22 cellular contexts compared by ENCODE assay signal in the genomic region with DNA sequence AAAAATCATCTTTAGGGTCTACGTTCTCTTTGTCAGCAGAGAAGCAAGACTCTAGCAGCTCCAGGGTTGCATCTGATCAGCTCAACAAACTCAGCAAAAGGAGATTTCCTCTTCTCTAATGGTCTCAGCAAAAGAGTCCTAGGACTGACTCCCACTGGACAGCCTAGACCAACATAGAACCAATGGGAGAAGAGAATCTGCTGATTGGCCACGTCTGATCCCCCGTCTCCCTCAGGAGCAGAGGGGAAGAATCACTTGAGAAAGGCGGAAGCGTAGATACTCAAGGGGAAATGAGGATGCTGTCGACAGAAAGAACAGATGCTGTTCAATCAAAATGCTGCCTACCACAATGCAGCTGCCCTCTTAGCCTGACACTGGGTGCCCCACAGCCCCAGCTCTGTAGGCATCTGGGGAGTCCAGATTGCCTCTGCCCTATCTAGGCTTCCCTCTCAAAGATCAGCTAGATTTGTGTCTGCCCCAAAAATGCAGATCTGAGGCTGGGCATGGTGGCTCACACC. TPM values are rescaled to one million over a fixed set of nuclear protein-coding genes. Genes with fewer than 3 reads are reported as not detected.
"Had no signal": no experiment of that assay in that cellular context is flagged by ENCODE, and none has a peak within 500 bp of the region (broad histone marks: within the 10 kb centered on the region; RNA-seq: fewer than 3 reads in every experiment).

No MANE protein-coding gene starts in this region.

- H3K27ac Mint-ChIP-seq: natural killer cell treated with Interleukin-12 subunit alpha and Interleukin-12 subunit beta and Interleukin-15 and Interleukin-18, amount 100 ng/mL, for 72 hours had no signal

- H3K4me1 ChIP-seq: ascending aorta had no signal

- H3K36me3 Mint-ChIP-seq: natural killer cell treated with Interleukin-12 subunit alpha and Interleukin-12 subunit beta and Interleukin-15 and Interleukin-18, amount 100 ng/mL, for 72 hours had no signal

- H3K9me3 ChIP-seq: ascending aorta, breast epithelium, heart left ventricle, thyroid gland had no signal

- H3K4me3 ChIP-seq: ascending aorta, breast epithelium, coronary artery, heart left ventricle, lung, thyroid gland had no signal

- H3K27me3 ChIP-seq: ascending aorta, breast epithelium, heart left ventricle, thyroid gland had no signal

- H3K4me3 Mint-ChIP-seq: natural killer cell treated with Interleukin-12 subunit alpha and Interleukin-12 subunit beta and Interleukin-15 and Interleukin-18, amount 100 ng/mL, for 72 hours had no signal

- ATAC-seq: heart left ventricle had no signal

- FAIRE-seq: frontal cortex, kidney had no signal

- H3K36me3 ChIP-seq: ascending aorta, breast epithelium, heart left ventricle, thyroid gland had no signal

- H3K9me3 Mint-ChIP-seq: natural killer cell treated with Interleukin-12 subunit alpha and Interleukin-12 subunit beta and Interleukin-15 and Interleukin-18, amount 100 ng/mL, for 72 hours had no signal

- DNase-seq: activated CD4-positive, alpha-beta T cell treated with anti-CD3 and anti-CD28 coated beads, Interleukin-2, amount 50 U/mL, for 1 hour; activated CD4-positive, CD25-positive, alpha-beta regulatory T cell treated with anti-CD3 and anti-CD28 coated beads, Interleukin-2, amount 50 U/mL, for 72 hours; activated CD8-positive, alpha-beta memory T cell treated with anti-CD3 and anti-CD28 coated beads, Interleukin-2, amount 50 U/mL, for 4 hours; activated effector memory CD4-positive, alpha-beta T cell treated with anti-CD3 and anti-CD28 coated beads, Interleukin-2, amount 50 U/mL, for 16 hours; activated naive CD4-positive, alpha-beta T cell treated with anti-CD3 and anti-CD28 coated beads, Interleukin-2, amount 50 U/mL, for 16 hours; activated T-cell treated with anti-CD3 and anti-CD28 coated beads, Interleukin-2, amount 50 U/mL, for 48 hours; effector CD4-positive, alpha-beta T cell; heart left ventricle; kidney; nucleus accumbens; posterior cingulate gyrus; stimulated activated CD4-positive, alpha-beta T cell treated with anti-CD3 and anti-CD28 coated beads, Interleukin-12 subunit alpha, Interleukin-12 subunit beta, amount 100 ng/mL, for 4 hours; stimulated activated CD4-positive, alpha-beta T cell treated with anti-CD3 and anti-CD28 coated beads, Interleukin-1b, Interleukin-23, amount 100 ng/mL, for 48 hours; stimulated activated CD8-positive, alpha-beta memory T cell treated with anti-CD3 and anti-CD28 coated beads, Interleukin-4, amount 100 ng/mL, for 48 hours; stimulated activated naive CD4-positive, alpha-beta T cell treated with Interleukin-2 at 50 U/mL for 16 hours; thyroid gland had no signal

- H3K27ac ChIP-seq: ascending aorta, breast epithelium, coronary artery, heart left ventricle, thyroid gland had no signal

RNA-seq across cellular contexts. Expression of a gene that starts 31.5 kb away (rescaled TPM):
- total RNA-seq: natural killer cell treated with Interleukin-12 subunit alpha and Interleukin-12 subunit beta and Interleukin-15 and Interleukin-18, amount 100 ng/mL, for 72 hours had no signal
